ENCODE assay signal across 3 cellular contexts in the genomic region with DNA sequence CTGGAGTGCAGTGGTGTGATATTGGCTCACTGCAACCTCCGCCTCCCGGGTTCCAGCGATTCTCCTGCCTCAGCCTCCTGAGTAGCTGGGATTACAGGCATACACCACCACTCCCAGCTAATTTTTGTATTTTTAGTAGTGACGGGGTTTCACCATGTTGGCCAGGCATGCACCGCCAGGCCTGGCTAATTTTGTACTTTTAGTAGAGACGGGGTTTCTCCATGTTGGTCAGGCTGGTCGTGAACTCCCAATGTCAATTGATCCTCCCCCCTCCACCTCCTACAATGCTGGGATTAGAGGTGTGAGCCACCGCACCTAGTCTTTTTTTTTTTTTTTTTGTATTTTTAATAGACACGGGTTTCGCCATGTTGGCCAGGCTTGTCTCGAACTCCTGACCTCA. TPM values are rescaled to one million over a fixed set of nuclear protein-coding genes. Genes with fewer than 3 reads are reported as not detected.
"Had no signal": no experiment of that assay in that cellular context is flagged by ENCODE, and none has a peak within 500 bp of the region (broad histone marks: within the 10 kb centered on the region; RNA-seq: fewer than 3 reads in every experiment).

No MANE protein-coding gene starts in this region.

RNA-seq across cellular contexts. Expression of a gene that starts 42.2 kb away (rescaled TPM):
- total RNA-seq: M059J, MCF 10A, NCI-H460 had no signal

RNA-seq across cellular contexts. Expression of a gene that starts 55.6 kb away (rescaled TPM):
- total RNA-seq: M059J, MCF 10A, NCI-H460 had no signal
